ENCODE assay signal across 10 cellular contexts in the genomic region with DNA sequence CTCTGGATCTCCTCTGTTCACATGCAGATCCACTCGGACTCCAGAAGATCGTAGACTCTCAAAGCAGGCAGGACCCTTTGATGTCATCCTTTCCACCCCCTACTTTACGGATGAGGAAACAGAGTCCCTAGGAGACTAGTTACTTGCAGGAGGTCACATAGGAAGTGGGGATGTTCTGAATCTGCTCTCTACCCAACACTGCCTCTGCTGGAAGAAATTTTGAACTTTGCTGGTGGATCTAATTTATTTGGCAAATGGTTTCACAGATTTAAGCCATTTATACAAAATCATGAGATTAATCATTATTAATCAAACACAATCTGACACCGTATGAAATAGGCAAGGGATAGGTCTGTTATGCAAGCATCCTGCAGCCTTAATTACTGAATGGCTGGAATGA. TPM values are rescaled to one million over a fixed set of nuclear protein-coding genes. Genes with fewer than 3 reads are reported as not detected.
DNase-seq lines count a peak whose midpoint lies in the region; ATAC-seq and TF ChIP-seq lines count a peak whose summit lies in the region.
"Had no signal": no experiment of that assay in that cellular context is flagged by ENCODE, and none has a peak within 500 bp of the region (broad histone marks: within the 10 kb centered on the region; RNA-seq: fewer than 3 reads in every experiment).

No MANE protein-coding gene starts in this region.

- no peak overlapping the region for H3K27ac Mint-ChIP-seq in nephron progenitor cell
- H3K27ac Mint-ChIP-seq in activated CD4-positive, alpha-beta T cell treated with anti-CD3 and anti-CD28 coated beads, Interleukin-2, amount 10 ng/mL, durations not matched to agents 24 days and 14 days = no peak overlapping the region

- H3K27me3 Mint-ChIP-seq in nephron progenitor cell (ENCODE audit: low read depth, poor library complexity) = peaks cover 5% of the 10 kb centered on the region
- peaks cover 12% of the 10 kb centered on the region for H3K27me3 Mint-ChIP-seq in activated CD4-positive, alpha-beta T cell treated with anti-CD3 and anti-CD28 coated beads, Interleukin-2, amount 10 ng/mL, durations not matched to agents 24 days and 14 days

- ATAC-seq in HG03097 (IDR thresholded peaks at IDR 0.05; ENCODE audit: low FRiP score, unreplicated experiment) = no peak
- ATAC-seq in HG03045 (IDR thresholded peaks at IDR 0.05; ENCODE audit: unreplicated experiment) = no peak
- ATAC-seq in HG02885 (IDR thresholded peaks at IDR 0.05; ENCODE audit: poor library complexity, unreplicated experiment) = no peak

- peak; percentile 27 for DNase-seq in EL
- DNase-seq in NB4 (ENCODE audit: low read depth) = peak; percentile 18
- DNase-seq in choroid plexus epithelial cell (ENCODE audit: low read depth) = peak; percentile 61
- no peak for DNase-seq in nephron progenitor cell
- no peak for DNase-seq in activated CD4-positive, alpha-beta T cell treated with anti-CD3 and anti-CD28 coated beads, Interleukin-2, amount 10 ng/mL, durations not matched to agents 24 days and 14 days
- DNase-seq: activated CD4-positive, CD25-positive, alpha-beta regulatory T cell had no signal

- intact Hi-C loops in activated CD4-positive, alpha-beta T cell treated with anti-CD3 and anti-CD28 coated beads, Interleukin-2, amount 10 ng/mL, durations not matched to agents 24 days and 14 days (cut with micrococcal nuclease) = loop anchor here (1.0 to 5.0 kb wide), 7 partner anchors 181 to 1014 kb away; no protein-coding TSS in a partner anchor

- no peak overlapping the region for H3K4me3 ChIP-seq in NB4 (ENCODE audit: low read depth, low read length)
- no peak overlapping the region for H3K4me3 ChIP-seq in choroid plexus epithelial cell (ENCODE audit: low read depth, low read length)
- H3K4me3 ChIP-seq: HAP-1 had no signal

- peaks cover 14% of the 10 kb centered on the region for H3K9me3 Mint-ChIP-seq in nephron progenitor cell
- H3K9me3 Mint-ChIP-seq in activated CD4-positive, alpha-beta T cell treated with anti-CD3 and anti-CD28 coated beads, Interleukin-2, amount 10 ng/mL, durations not matched to agents 24 days and 14 days = no peaks in the 10 kb centered on the region

- H3K36me3 Mint-ChIP-seq in nephron progenitor cell (ENCODE audit: low read depth) = no peaks in the 10 kb centered on the region
- no peaks in the 10 kb centered on the region for H3K36me3 Mint-ChIP-seq in activated CD4-positive, alpha-beta T cell treated with anti-CD3 and anti-CD28 coated beads, Interleukin-2, amount 10 ng/mL, durations not matched to agents 24 days and 14 days (ENCODE audit: low read depth)

- TF ChIP-seq CTCF in NB4 (IDR thresholded peaks at IDR 0.05; ENCODE audit: low read depth, low read length) (no peak), choroid plexus epithelial cell (conservative IDR thresholded peaks at IDR 0.05; ENCODE audit: low read depth, low read length) (peak; percentile 71), nephron progenitor cell (IDR thresholded peaks at IDR 0.05) (peak; percentile 46)

- H3K4me1 Mint-ChIP-seq in nephron progenitor cell = no peaks in the 10 kb centered on the region
- H3K4me1 Mint-ChIP-seq in activated CD4-positive, alpha-beta T cell treated with anti-CD3 and anti-CD28 coated beads, Interleukin-2, amount 10 ng/mL, durations not matched to agents 24 days and 14 days = peaks cover 2% of the 10 kb centered on the region

- H3K4me3 Mint-ChIP-seq in nephron progenitor cell = no peak overlapping the region
- H3K4me3 Mint-ChIP-seq in activated CD4-positive, alpha-beta T cell treated with anti-CD3 and anti-CD28 coated beads, Interleukin-2, amount 10 ng/mL, durations not matched to agents 24 days and 14 days = no peak overlapping the region

- TF ChIP-seq POLR2A in NB4 (IDR thresholded peaks at IDR 0.05; ENCODE audit: extremely low read depth, insufficient read length) = no peak

RNA-seq across cellular contexts. Expression of a gene that starts 55.0 kb away (rescaled TPM):
- 51.9 and 54.0 TPM in 2 replicates for total RNA-seq in activated CD4-positive, alpha-beta T cell treated with anti-CD3 and anti-CD28 coated beads, Interleukin-2, amount 10 ng/mL, durations not matched to agents 24 days and 14 days

Comparison
In these comparisons a context has a peak if more than half of its experiments do, and no peak if none do; other contexts are left out.
1. DNase-seq: peak in EL (single experiment), NB4 (single experiment) and choroid plexus epithelial cell (single experiment); none in nephron progenitor cell (single experiment) and activated CD4-positive, alpha-beta T cell treated with anti-CD3 and anti-CD28 coated beads, Interleukin-2, amount 10 ng/mL, durations not matched to agents 24 days and 14 days (single experiment).